ENCODE assay signal across 12 cellular contexts in the genomic region with DNA sequence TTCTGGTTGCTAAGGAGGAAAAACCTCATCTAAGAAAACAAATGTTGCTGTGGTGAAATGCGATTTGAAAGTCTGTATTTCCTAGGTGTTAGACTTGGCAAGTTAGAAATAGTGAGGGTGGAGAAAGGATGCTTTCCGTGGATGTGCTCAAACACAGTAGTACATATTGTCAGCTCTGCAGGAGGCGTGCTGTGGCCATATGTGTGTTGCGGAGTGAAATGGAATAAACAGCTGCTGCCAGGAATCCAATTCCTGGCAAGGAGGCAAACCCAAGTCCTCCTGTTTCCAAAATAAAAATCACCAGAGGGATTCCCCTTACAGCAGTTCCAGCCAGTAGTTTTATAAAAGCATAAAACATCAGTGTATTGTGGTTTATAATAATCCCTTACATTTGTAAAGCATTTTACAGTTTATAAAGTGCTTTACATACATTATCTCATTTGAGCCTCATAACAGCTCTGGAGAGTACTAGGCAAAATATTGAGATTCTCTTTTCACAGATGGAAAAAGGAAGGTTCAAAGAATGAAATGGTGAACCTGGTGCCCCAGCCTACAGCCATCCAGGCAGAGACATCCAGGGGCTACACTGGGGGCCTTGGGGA.
A peak's percentile ranks its signal among the peaks of the same experiment; 100 is the strongest.
DNase-seq lines count a peak whose midpoint lies in the region; ATAC-seq and TF ChIP-seq lines count a peak whose summit lies in the region.
"Had no signal": no experiment of that assay in that cellular context is flagged by ENCODE, and none has a peak within 500 bp of the region (broad histone marks: within the 10 kb centered on the region; RNA-seq: fewer than 3 reads in every experiment).

No MANE protein-coding gene starts in this region.

- no peak for ATAC-seq in HG02763 (IDR thresholded peaks at IDR 0.05; ENCODE audit: unreplicated experiment)
- no peak for ATAC-seq in HG03097 (IDR thresholded peaks at IDR 0.05; ENCODE audit: low FRiP score, unreplicated experiment)
- ATAC-seq in GM19324 (IDR thresholded peaks at IDR 0.05; ENCODE audit: low FRiP score, unreplicated experiment): no peak

- CTCF ChIA-PET in HEK293T (lab: Yijun Ruan, JAX): no interaction called here

- POLR2A ChIA-PET in HEK293T (lab: Yijun Ruan, JAX): no interaction called here

- H3K4me3 ChIP-seq in skeletal muscle cell (ENCODE audit: low read depth, low read length): no peak overlapping the region

- DNase-seq in HEK293T (ENCODE audit: extremely low spot score): peak; percentile 24
- peak; percentile 69 for DNase-seq in astrocyte of the hippocampus (ENCODE audit: low read depth, low spot score)
- peak; percentile 65 for DNase-seq in inferior parietal cortex (ENCODE audit: extremely low spot score)
- peak; percentile 52 for DNase-seq in skeletal muscle cell (ENCODE audit: low read depth)
- DNase-seq in RKO (ENCODE audit: low spot score): no peak
- DNase-seq: activated T-cell treated with anti-CD3 and anti-CD28 coated beads, Interleukin-2, amount 50 U/mL, for 24 hours; NK-92 treated with Interleukin-12 subunit alpha and Interleukin-12 subunit beta, amount 100 ng/mL, for 24 hours; stimulated activated CD4-positive, alpha-beta T cell treated with anti-CD3 and anti-CD28 coated beads, Interleukin-12 subunit alpha, Interleukin-12 subunit beta, amount 100 ng/mL, for 4 hours; stimulated activated naive CD8-positive, alpha-beta T cell treated with anti-CD3 and anti-CD28 coated beads, Interleukin-15, amount 100 ng/mL, for 72 hours had no signal

TF ChIP-seq in HEK293T, 16 proteins besides CTCF, POLR2A, EP300 and RAD21:
- no peak for TF ChIP-seq LEF1 (IDR thresholded peaks at IDR 0.05; ENCODE audit: borderline replicate concordance)
- TF ChIP-seq SUZ12 (IDR thresholded peaks at IDR 0.05): no peak
- no peak for TF ChIP-seq ARNT (IDR thresholded peaks at IDR 0.05)
- no peak for TF ChIP-seq FOXK2 (IDR thresholded peaks at IDR 0.05)
- no peak for TF ChIP-seq L3MBTL2 (conservative IDR thresholded peaks at IDR 0.05)
- TF ChIP-seq BHLHE40 (IDR thresholded peaks at IDR 0.05; ENCODE audit: borderline replicate concordance): no peak
- TF ChIP-seq HDGF (IDR thresholded peaks at IDR 0.05; ENCODE audit: borderline replicate concordance): no peak
- TF ChIP-seq FOXM1 (IDR thresholded peaks at IDR 0.05; ENCODE audit: borderline replicate concordance): no peak
- no peak for TF ChIP-seq SP1 (IDR thresholded peaks at IDR 0.05)
TF ChIP-seq in HEK293T: peak in this region for 0.
